20 cellular contexts compared by ENCODE assay signal in genomic region chr16:72988568-72988967, GRCh38. TPM values are rescaled to one million over a fixed set of nuclear protein-coding genes. Genes with fewer than 3 reads are reported as not detected.
DNase-seq lines count a peak whose midpoint lies in the region; ATAC-seq and TF ChIP-seq lines count a peak whose summit lies in the region.
"Had no signal": no experiment of that assay in that cellular context is flagged by ENCODE, and none has a peak within 500 bp of the region (broad histone marks: within the 10 kb centered on the region; RNA-seq: fewer than 3 reads in every experiment).

No MANE protein-coding gene starts in this region.

- H3K9me3 ChIP-seq in left ventricle myocardium inferior (replicated peaks) (no peaks in the 10 kb centered on the region), skeletal muscle satellite cell (replicated peaks; ENCODE audit: low read length) (no peaks in the 10 kb centered on the region), aorta (ENCODE audit: control insufficient read depth, low read length) (no peaks in the 10 kb centered on the region)

- H3K27ac ChIP-seq in left ventricle myocardium inferior (replicated peaks): peak overlapping the region; percentile 93
- peak overlapping the region; percentile 18 for H3K27ac ChIP-seq in foreskin keratinocyte
- H3K27ac ChIP-seq in aorta (ENCODE audit: low read depth in 1 of 2, low read length in 2 of 2): peak overlapping the region; percentile 46 to 62

- H3K36me3 ChIP-seq in left ventricle myocardium inferior (no peaks in the 10 kb centered on the region), skeletal muscle satellite cell (ENCODE audit: insufficient read depth, low read length) (no peaks in the 10 kb centered on the region), aorta (ENCODE audit: control insufficient read depth in 1 of 2, insufficient read depth in 2 of 2, low read length in 1 of 2) (no peaks in the 10 kb centered on the region)

- 66 to 77% methylated on average over 1 of the region's 1 CpG for WGBS in aorta, 2 donors

- DNase-seq in left ventricle myocardium inferior (no peak), left ventricle myocardium superior (no peak), foreskin keratinocyte (no peak), aorta (no peak), MV-4-11 (lab: John Stamatoyannopoulos, UW) (no peak), cerebellar nuclear complex (lab: John Stamatoyannopoulos, UW) (no peak)
- DNase-seq: activated naive CD8-positive, alpha-beta T cell treated with anti-CD3 and anti-CD28 coated beads, Interleukin-2, amount 50 U/mL, for 24 hours; caudate nucleus; DMS 273 treated with DMSO at 0.1 percent for 48 hours; effector CD4-positive, alpha-beta T cell; GDM1; NCI-H1092; NCI-H2081 treated with DMSO at 0.1 percent for 48 hours; NCI-H524; SHP77 treated with DMSO at 0.1 percent for 48 hours; stimulated activated CD4-positive, alpha-beta T cell treated with anti-CD3 and anti-CD28 coated beads, Interleukin-1b, Interleukin-23, amount 100 ng/mL, for 48 hours had no signal

- H3K4me3 ChIP-seq in left ventricle myocardium inferior: no peak overlapping the region
- no peak overlapping the region for H3K4me3 ChIP-seq in skeletal muscle satellite cell (ENCODE audit: low read length)
- H3K4me3 ChIP-seq in aorta (ENCODE audit: low read length in 2 of 2): no peak overlapping the region

- TF ChIP-seq CTCF in left ventricle myocardium inferior (IDR thresholded peaks at IDR 0.05; ENCODE audit: borderline replicate concordance): no peak
- TF ChIP-seq CTCF in foreskin keratinocyte (conservative IDR thresholded peaks at IDR 0.05): no peak

- no peak for ATAC-seq in left ventricle myocardium superior
- ATAC-seq in foreskin keratinocyte: no peak
- ATAC-seq in aorta (ENCODE audit: low FRiP score): no peak
- ATAC-seq in GM18498 (IDR thresholded peaks at IDR 0.05; ENCODE audit: unreplicated experiment): no peak
- ATAC-seq: activated CD4-positive, CD25-positive, alpha-beta regulatory T cell treated with anti-CD3 and anti-CD28 coated beads, Interleukin-2, amount 50 U/mL, for 24 hours; activated naive CD8-positive, alpha-beta T cell treated with anti-CD3 and anti-CD28 coated beads, Interleukin-2, amount 50 U/mL, for 24 hours; activated T-helper 17 cell treated with anti-CD3 and anti-CD28 coated beads, Interleukin-2, amount 50 U/mL, for 72 hours had no signal

- H3K27me3 ChIP-seq in left ventricle myocardium inferior (ENCODE audit: low read depth) (no peaks in the 10 kb centered on the region), foreskin keratinocyte (no peaks in the 10 kb centered on the region), skeletal muscle satellite cell (ENCODE audit: control insufficient read depth, insufficient read depth, low read length) (no peaks in the 10 kb centered on the region), aorta (ENCODE audit: control insufficient read depth in 1 of 2, insufficient read depth in 2 of 2, low read length in 1 of 2) (no peaks in the 10 kb centered on the region)

- intact Hi-C loops in left ventricle myocardium inferior (cut with micrococcal nuclease): no loop called here
- intact Hi-C loops in left ventricle myocardium superior (cut with micrococcal nuclease): no loop called here
- intact Hi-C loops in aorta (cut with DNase I): loop anchor here (5.0 kb wide), 3 partner anchors 34 to 64 kb away; no protein-coding TSS in a partner anchor

- H3K9ac ChIP-seq in skeletal muscle satellite cell (ENCODE audit: low read depth, low read length): peak overlapping the region; percentile 50

- H3K4me1 ChIP-seq in left ventricle myocardium inferior (peaks cover 100% of the 10 kb centered on the region), foreskin keratinocyte (peaks cover 40% of the 10 kb centered on the region), skeletal muscle satellite cell (ENCODE audit: control insufficient read depth, insufficient read depth, low read length) (peaks cover 97% of the 10 kb centered on the region), aorta (ENCODE audit: control insufficient read depth in 1 of 2, insufficient read depth in 2 of 2, low read length in 2 of 2) (peaks cover 4 to 7% of the 10 kb centered on the region in 2 donors)

- H3K4me2 ChIP-seq in skeletal muscle satellite cell (ENCODE audit: low read length): no peak overlapping the region

RNA-seq across cellular contexts. Expression of gene ZFHX3, which starts 59.4 kb away (rescaled TPM):
- total RNA-seq in left ventricle myocardium inferior: 9.6 TPM
- 8.1 TPM for total RNA-seq in left ventricle myocardium superior
- 5.9 and 8.9 TPM in 2 replicates for total RNA-seq in foreskin keratinocyte
- 1.1 and 1.2 TPM in 2 replicates for polyA plus RNA-seq in foreskin keratinocyte
- 5.1 and 8.3 TPM in 2 replicates for total RNA-seq in skeletal muscle satellite cell (2012; rRNA removed)
- 10 to 100 TPM; 67.4 to 96.9 TPM for total RNA-seq in aorta
- polyA plus RNA-seq in aorta: 1 to 10 TPM; 4.3 to 8.0 TPM

Comparison
In these comparisons a context has a peak if more than half of its experiments do, and no peak if none do; other contexts are left out.
1. H3K27ac ChIP-seq: peak in every context shown above with its lines; median percentile 93 in left ventricle myocardium inferior; 54 in aorta; 18 in foreskin keratinocyte.
2. intact Hi-C loops: an anchor here in aorta (5.0 kb wide); none called in left ventricle myocardium inferior and left ventricle myocardium superior.